8 cellular contexts compared by ENCODE assay signal in genomic region chr1:86753700-86754099, GRCh38. TPM values are rescaled to one million over a fixed set of nuclear protein-coding genes. Genes with fewer than 3 reads are reported as not detected.
DNase-seq lines count a peak whose midpoint lies in the region; ATAC-seq and TF ChIP-seq lines count a peak whose summit lies in the region.

No MANE protein-coding gene starts in this region.

- intact Hi-C loops in ascending aorta (cut with DNase I): no loop called here

- ATAC-seq in GM21825 (IDR thresholded peaks at IDR 0.05; ENCODE audit: unreplicated experiment): no peak
- ATAC-seq in HG02678 (IDR thresholded peaks at IDR 0.05; ENCODE audit: unreplicated experiment): no peak

- no peak overlapping the region for H3K4me3 Mint-ChIP-seq in chondrocyte (ENCODE audit: unreplicated experiment)

- no peaks in the 10 kb centered on the region for H3K9me3 Mint-ChIP-seq in chondrocyte (ENCODE audit: low read depth)

- no peak overlapping the region for H3K27ac Mint-ChIP-seq in chondrocyte (ENCODE audit: unreplicated experiment)

- DNase-seq in BE2C (no peak), GM10266 (ENCODE audit: extremely low spot score) (no peak), NCI-H2196 (lab: John Stamatoyannopoulos, UW; ENCODE audit: unreplicated experiment) (peak; percentile 27), chondrocyte (ENCODE audit: low spot score) (no peak), pons (ENCODE audit: low spot score) (no peak), ascending aorta (ENCODE audit: low spot score in 2 of 2) (no peak)

- TF ChIP-seq CTCF in BE2C (IDR thresholded peaks at IDR 0.05; ENCODE audit: low read depth, low read length) (peak; percentile 40), GM10266 (IDR thresholded peaks at IDR 0.05; ENCODE audit: control insufficient read depth, insufficient read depth, low read depth, missing control alignments) (peak; percentile 18), chondrocyte (IDR thresholded peaks at IDR 0.05) (peak; percentile 32), ascending aorta (IDR thresholded peaks at IDR 0.05) (no peak)

- H3K36me3 ChIP-seq in BE2C: no peaks in the 10 kb centered on the region
- no peaks in the 10 kb centered on the region for H3K36me3 ChIP-seq in ascending aorta

- H3K27ac ChIP-seq in ascending aorta: no peak overlapping the region

- no peaks in the 10 kb centered on the region for H3K36me3 Mint-ChIP-seq in chondrocyte (ENCODE audit: low read depth)

- no peak overlapping the region for H3K4me3 ChIP-seq in BE2C (ENCODE audit: low read depth, low read length)
- H3K4me3 ChIP-seq in ascending aorta: no peak overlapping the region

- H3K4me1 ChIP-seq in BE2C (no peaks in the 10 kb centered on the region), ascending aorta (no peaks in the 10 kb centered on the region)

- H3K27me3 ChIP-seq in BE2C (no peaks in the 10 kb centered on the region), ascending aorta (no peaks in the 10 kb centered on the region)

- H3K9me3 ChIP-seq in BE2C (no peaks in the 10 kb centered on the region), ascending aorta (no peaks in the 10 kb centered on the region)

- no peaks in the 10 kb centered on the region for H3K4me1 Mint-ChIP-seq in chondrocyte (ENCODE audit: low read depth)

- no peaks in the 10 kb centered on the region for H3K27me3 Mint-ChIP-seq in chondrocyte (ENCODE audit: low read depth)

RNA-seq across cellular contexts. Expression of gene SH3GLB1, which starts 49.3 kb away (rescaled TPM):
- 22.0 TPM for polyA plus RNA-seq in BE2C (2012; ENCODE audit: insufficient read depth, insufficient read length, low read depth)
- total RNA-seq in chondrocyte (118 to 135 TPM (median 133 TPM) in 3 replicates), ascending aorta (28.9 TPM)

Comparison
In these comparisons a context has a peak if more than half of its experiments do, and no peak if none do; other contexts are left out.
1. CTCF ChIP-seq: peak in BE2C (single experiment), GM10266 (single experiment) and chondrocyte (single experiment); none in ascending aorta (0 of 3).